ENCODE assay signal across 9 cellular contexts in the genomic region with DNA sequence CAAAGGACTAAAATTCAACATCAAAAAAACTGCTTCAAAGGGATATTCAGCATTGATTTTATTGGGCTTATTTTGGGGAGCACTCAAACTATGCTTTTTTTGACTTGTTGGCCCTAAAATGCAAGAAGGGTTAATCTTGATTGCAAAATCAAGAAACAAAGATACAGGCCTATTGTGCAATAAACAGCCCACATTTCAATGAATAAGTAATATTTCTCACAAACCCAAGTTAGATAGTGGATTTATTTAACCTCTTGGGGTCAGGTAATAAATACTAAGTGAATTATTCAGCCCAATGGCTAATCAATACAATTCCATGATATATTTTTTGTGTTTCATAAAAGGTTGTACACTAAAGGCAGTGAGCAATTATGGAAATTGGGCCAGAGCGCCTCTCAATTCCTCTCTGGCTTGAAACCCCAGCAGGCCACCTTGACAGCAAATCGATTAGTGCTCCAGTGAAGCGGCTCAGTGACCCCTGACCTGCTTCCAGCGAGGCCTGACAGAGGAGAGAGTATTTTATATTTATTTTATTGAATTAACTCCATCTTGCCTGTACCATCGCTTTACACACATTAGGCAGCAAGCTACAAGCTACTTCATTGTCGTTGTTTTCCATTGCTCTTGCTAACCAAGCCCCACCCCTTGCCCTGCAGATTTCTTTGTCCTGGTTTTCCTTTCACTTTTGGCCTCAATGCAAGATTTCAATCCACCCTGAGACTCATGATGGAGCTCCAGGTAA.
DNase-seq lines count a peak whose midpoint lies in the region; ATAC-seq, FAIRE-seq and TF ChIP-seq lines count a peak whose summit lies in the region.
"Had no signal": no experiment of that assay in that cellular context is flagged by ENCODE, and none has a peak within 500 bp of the region (broad histone marks: within the 10 kb centered on the region; RNA-seq: fewer than 3 reads in every experiment).

No MANE protein-coding gene starts in this region.

- no peak for TF ChIP-seq CTCF in GM23338 (conservative IDR thresholded peaks at IDR 0.05; ENCODE audit: low read depth in 2 of 2)

- intact Hi-C loops in activated CD4-positive, alpha-beta T cell treated with anti-CD3 and anti-CD28 coated beads for 36 hours (cut with DNase I, micrococcal nuclease), result no loop called here

- no peaks in the 10 kb centered on the region for H3K9me2 ChIP-seq in GM23338 (ENCODE audit: insufficient read depth)

- peak; percentile 93 for FAIRE-seq in GM18507 (lab: Jason Lieb, UNC)

- peak overlapping the region; percentile 97 for H2AFZ ChIP-seq in GM23338

- H3K36me3 Mint-ChIP-seq in GM23338 (ENCODE audit: low read depth) (no peaks in the 10 kb centered on the region; the same call in 2 of the 3 replicates), naive B cell (peaks cover 0 to 5% of the 10 kb centered on the region in 2 donors)
- H3K36me3 Mint-ChIP-seq in activated CD4-positive, alpha-beta T cell treated with anti-CD3 and anti-CD28 coated beads for 36 hours (ENCODE audit: low read depth), result no peaks in the 10 kb centered on the region

- ATAC-seq in GM23338 (no peak; the same call in 1 of the 3 replicates), naive B cell (ENCODE audit: low read depth in 2 of 2) (peak; percentile 62 to 63)
- no peak for ATAC-seq in activated CD4-positive, alpha-beta T cell treated with anti-CD3 and anti-CD28 coated beads for 36 hours

- peak overlapping the region; percentile 38; the same call in 1 of the 2 replicates for H3K4me2 ChIP-seq in GM23338

- H3K4me1 ChIP-seq in GM23338 (ENCODE audit: insufficient read depth), result peaks cover 48% of the 10 kb centered on the region

- H3K27ac ChIP-seq in GM23338 (ENCODE audit: low read depth), result no peak overlapping the region

- H3K27me3 Mint-ChIP-seq in GM23338 (ENCODE audit: insufficient read depth, low read depth, poor library complexity) (peaks cover 5% of the 10 kb centered on the region), naive B cell (no peaks in the 10 kb centered on the region)
- peaks cover 20% of the 10 kb centered on the region for H3K27me3 Mint-ChIP-seq in activated CD4-positive, alpha-beta T cell treated with anti-CD3 and anti-CD28 coated beads for 36 hours

- no peak overlapping the region for H3K4me3 ChIP-seq in GM23338

- H3K4me1 Mint-ChIP-seq in GM23338, result peaks cover 48% of the 10 kb centered on the region
- peaks cover 53 to 72% (median 70%) of the 10 kb centered on the region in 3 donors for H3K4me1 Mint-ChIP-seq in naive B cell
- peaks cover 11% of the 10 kb centered on the region for H3K4me1 Mint-ChIP-seq in activated CD4-positive, alpha-beta T cell treated with anti-CD3 and anti-CD28 coated beads for 36 hours

- no peaks in the 10 kb centered on the region for H4K20me1 ChIP-seq in GM23338 (replicated peaks; ENCODE audit: insufficient read depth)

- POLR2A ChIA-PET in activated CD4-positive, alpha-beta T cell treated with anti-CD3 and anti-CD28 coated beads for 36 hours (lab: Charles Lee), result no interaction called here

- H3K27me3 ChIP-seq in GM23338 (ENCODE audit: insufficient read depth), result no peaks in the 10 kb centered on the region

- CTCF ChIA-PET in activated CD4-positive, alpha-beta T cell treated with anti-CD3 and anti-CD28 coated beads for 36 hours (lab: Charles Lee), result interaction anchor here (1.6 kb wide), 1 partner anchor 24 kb away, joined by 3 read pairs; no protein-coding TSS in a partner anchor

- H3K27ac Mint-ChIP-seq in GM23338 (no peak overlapping the region), naive B cell (peak overlapping the region in 5 of 6 donors; percentile 44 to 87 (median 64))
- H3K27ac Mint-ChIP-seq in activated CD4-positive, alpha-beta T cell treated with anti-CD3 and anti-CD28 coated beads for 36 hours, result no peak overlapping the region

- H3F3A ChIP-seq in GM23338 (replicated peaks; ENCODE audit: low read depth), result no peaks in the 10 kb centered on the region

- H3K4me3 Mint-ChIP-seq in GM23338 (no peak overlapping the region), naive B cell (peak overlapping the region; percentile 57 to 88 (median 76))
- no peak overlapping the region for H3K4me3 Mint-ChIP-seq in activated CD4-positive, alpha-beta T cell treated with anti-CD3 and anti-CD28 coated beads for 36 hours

- H3K79me2 ChIP-seq in GM23338 (replicated peaks; ENCODE audit: insufficient read depth), result no peaks in the 10 kb centered on the region

- DNase-seq in GM18507 (ENCODE audit: extremely low spot score, insufficient read length, low read depth) (no peak), GM23338 (ENCODE audit: low spot score) (no peak), NCI-H2107 treated with DMSO at 0.1 percent for 48 hours (lab: John Stamatoyannopoulos, UW; ENCODE audit: unreplicated experiment) (peak; percentile 76), naive B cell (peak; percentile 29), hypothalamus (lab: John Stamatoyannopoulos, UW) (no peak), midbrain (lab: John Stamatoyannopoulos, UW) (no peak)
- DNase-seq in activated CD4-positive, alpha-beta T cell treated with anti-CD3 and anti-CD28 coated beads for 36 hours, result no peak
- no peak for DNase-seq in stimulated activated CD4-positive, alpha-beta T cell treated with anti-CD3 and anti-CD28 coated beads, Interleukin-15, amount 100 ng/mL, for 24 hours
- DNase-seq: SW 1271 had no signal

- no peaks in the 10 kb centered on the region for H3K36me3 ChIP-seq in GM23338 (ENCODE audit: insufficient read depth)

- peaks cover 5% of the 10 kb centered on the region; the same call in 2 of the 3 replicates for H3K9me3 Mint-ChIP-seq in GM23338
- H3K9me3 Mint-ChIP-seq in naive B cell, result peaks cover 0 to 6% (median 3%) of the 10 kb centered on the region in 7 donors
- peaks cover 3% of the 10 kb centered on the region for H3K9me3 Mint-ChIP-seq in activated CD4-positive, alpha-beta T cell treated with anti-CD3 and anti-CD28 coated beads for 36 hours (ENCODE audit: low read depth)

TF ChIP-seq in GM23338, 12 proteins besides CTCF, POLR2A, EP300 and RAD21:
- TF ChIP-seq POLR2AphosphoS5 (IDR thresholded peaks at IDR 0.05; ENCODE audit: low read depth) (no peak), JUNB (IDR thresholded peaks at IDR 0.05; ENCODE audit: unreplicated experiment) (no peak), ZNF114 (CRISPR knock-in tag; IDR thresholded peaks at IDR 0.05) (no peak), EZH2 (IDR thresholded peaks at IDR 0.05; ENCODE audit: low read depth, unreplicated experiment) (no peak), NANOG (IDR thresholded peaks at IDR 0.05; ENCODE audit: borderline replicate concordance) (no peak)
- TF ChIP-seq, protein P1, sequence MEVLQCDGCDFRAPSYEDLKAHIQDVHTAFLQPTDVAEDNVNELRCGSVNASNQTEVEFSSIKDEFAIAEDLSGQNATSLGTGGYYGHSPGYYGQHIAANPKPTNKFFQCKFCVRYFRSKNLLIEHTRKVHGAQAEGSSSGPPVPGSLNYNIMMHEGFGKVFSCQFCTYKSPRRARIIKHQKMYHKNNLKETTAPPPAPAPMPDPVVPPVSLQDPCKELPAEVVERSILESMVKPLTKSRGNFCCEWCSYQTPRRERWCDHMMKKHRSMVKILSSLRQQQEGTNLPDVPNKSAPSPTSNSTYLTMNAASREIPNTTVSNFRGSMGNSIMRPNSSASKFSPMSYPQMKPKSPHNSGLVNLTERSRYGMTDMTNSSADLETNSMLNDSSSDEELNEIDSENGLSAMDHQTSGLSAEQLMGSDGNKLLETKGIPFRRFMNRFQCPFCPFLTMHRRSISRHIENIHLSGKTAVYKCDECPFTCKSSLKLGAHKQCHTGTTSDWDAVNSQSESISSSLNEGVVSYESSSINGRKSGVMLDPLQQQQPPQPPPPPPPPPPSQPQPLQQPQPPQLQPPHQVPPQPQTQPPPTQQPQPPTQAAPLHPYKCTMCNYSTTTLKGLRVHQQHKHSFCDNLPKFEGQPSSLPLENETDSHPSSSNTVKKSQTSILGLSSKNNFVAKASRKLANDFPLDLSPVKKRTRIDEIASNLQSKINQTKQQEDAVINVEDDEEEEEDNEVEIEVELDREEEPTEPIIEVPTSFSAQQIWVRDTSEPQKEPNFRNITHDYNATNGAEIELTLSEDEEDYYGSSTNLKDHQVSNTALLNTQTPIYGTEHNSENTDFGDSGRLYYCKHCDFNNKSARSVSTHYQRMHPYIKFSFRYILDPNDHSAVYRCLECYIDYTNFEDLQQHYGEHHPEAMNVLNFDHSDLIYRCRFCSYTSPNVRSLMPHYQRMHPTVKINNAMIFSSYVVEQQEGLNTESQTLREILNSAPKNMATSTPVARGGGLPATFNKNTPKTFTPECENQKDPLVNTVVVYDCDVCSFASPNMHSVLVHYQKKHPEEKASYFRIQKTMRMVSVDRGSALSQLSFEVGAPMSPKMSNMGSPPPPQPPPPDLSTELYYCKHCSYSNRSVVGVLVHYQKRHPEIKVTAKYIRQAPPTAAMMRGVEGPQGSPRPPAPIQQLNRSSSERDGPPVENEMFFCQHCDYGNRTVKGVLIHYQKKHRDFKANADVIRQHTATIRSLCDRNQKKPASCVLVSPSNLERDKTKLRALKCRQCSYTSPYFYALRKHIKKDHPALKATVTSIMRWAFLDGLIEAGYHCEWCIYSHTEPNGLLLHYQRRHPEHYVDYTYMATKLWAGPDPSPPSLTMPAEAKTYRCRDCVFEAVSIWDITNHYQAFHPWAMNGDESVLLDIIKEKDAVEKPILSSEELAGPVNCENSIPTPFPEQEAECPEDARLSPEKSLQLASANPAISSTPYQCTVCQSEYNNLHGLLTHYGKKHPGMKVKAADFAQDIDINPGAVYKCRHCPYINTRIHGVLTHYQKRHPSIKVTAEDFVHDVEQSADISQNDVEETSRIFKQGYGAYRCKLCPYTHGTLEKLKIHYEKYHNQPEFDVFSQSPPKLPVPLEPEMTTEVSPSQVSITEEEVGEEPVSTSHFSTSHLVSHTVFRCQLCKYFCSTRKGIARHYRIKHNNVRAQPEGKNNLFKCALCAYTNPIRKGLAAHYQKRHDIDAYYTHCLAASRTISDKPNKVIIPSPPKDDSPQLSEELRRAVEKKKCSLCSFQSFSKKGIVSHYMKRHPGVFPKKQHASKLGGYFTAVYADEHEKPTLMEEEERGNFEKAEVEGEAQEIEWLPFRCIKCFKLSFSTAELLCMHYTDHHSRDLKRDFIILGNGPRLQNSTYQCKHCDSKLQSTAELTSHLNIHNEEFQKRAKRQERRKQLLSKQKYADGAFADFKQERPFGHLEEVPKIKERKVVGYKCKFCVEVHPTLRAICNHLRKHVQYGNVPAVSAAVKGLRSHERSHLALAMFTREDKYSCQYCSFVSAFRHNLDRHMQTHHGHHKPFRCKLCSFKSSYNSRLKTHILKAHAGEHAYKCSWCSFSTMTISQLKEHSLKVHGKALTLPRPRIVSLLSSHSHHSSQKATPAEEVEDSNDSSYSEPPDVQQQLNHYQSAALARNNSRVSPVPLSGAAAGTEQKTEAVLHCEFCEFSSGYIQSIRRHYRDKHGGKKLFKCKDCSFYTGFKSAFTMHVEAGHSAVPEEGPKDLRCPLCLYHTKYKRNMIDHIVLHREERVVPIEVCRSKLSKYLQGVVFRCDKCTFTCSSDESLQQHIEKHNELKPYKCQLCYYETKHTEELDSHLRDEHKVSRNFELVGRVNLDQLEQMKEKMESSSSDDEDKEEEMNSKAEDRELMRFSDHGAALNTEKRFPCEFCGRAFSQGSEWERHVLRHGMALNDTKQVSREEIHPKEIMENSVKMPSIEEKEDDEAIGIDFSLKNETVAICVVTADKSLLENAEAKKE (CRISPR knock-in tag; IDR thresholded peaks at IDR 0.05), result no peak

Comparison
In these comparisons a context has a peak if more than half of its experiments do, and no peak if none do; other contexts are left out.
1. DNase-seq: peak in NCI-H2107 treated with DMSO at 0.1 percent for 48 hours (single experiment) and naive B cell (single experiment); none in GM18507 (single experiment), GM23338 (single experiment), activated CD4-positive, alpha-beta T cell treated with anti-CD3 and anti-CD28 coated beads for 36 hours (single experiment), stimulated activated CD4-positive, alpha-beta T cell treated with anti-CD3 and anti-CD28 coated beads, Interleukin-15, amount 100 ng/mL, for 24 hours (single experiment), hypothalamus (0 of 51) and midbrain (single experiment).
2. ATAC-seq: peak in naive B cell (2 of 2); none in GM23338 (single experiment) and activated CD4-positive, alpha-beta T cell treated with anti-CD3 and anti-CD28 coated beads for 36 hours (single experiment).
3. H3K27ac Mint-ChIP-seq: peak in naive B cell (5 of 6); none in GM23338 (single experiment) and activated CD4-positive, alpha-beta T cell treated with anti-CD3 and anti-CD28 coated beads for 36 hours (single experiment).
4. H3K4me3 Mint-ChIP-seq: peak in naive B cell (8 of 8); none in GM23338 (single experiment) and activated CD4-positive, alpha-beta T cell treated with anti-CD3 and anti-CD28 coated beads for 36 hours (single experiment).